ENCODE assay signal across 30 cellular contexts in genomic region chr16:12942861-12943260, GRCh38. TPM values are rescaled to one million over a fixed set of nuclear protein-coding genes. Genes with fewer than 3 reads are reported as not detected.
"Had no signal": no experiment of that assay in that cellular context is flagged by ENCODE, and none has a peak within 500 bp of the region (broad histone marks: within the 10 kb centered on the region; RNA-seq: fewer than 3 reads in every experiment).

No MANE protein-coding gene starts in this region.

- H3K9ac ChIP-seq: neural progenitor cell, parathyroid adenoma had no signal

- H3K27me3 ChIP-seq: neural progenitor cell, right lobe of liver, suprapubic skin, transverse colon, uterus had no signal

- DNase-seq: dermis blood vessel endothelial cell; effector memory CD4-positive, alpha-beta T cell; esophagus squamous epithelium; foreskin melanocyte; head of caudate nucleus; left cardiac atrium; left lung; lower lobe of right lung; naive thymus-derived CD4-positive, alpha-beta T cell; right lobe of liver; stimulated activated CD4-positive, alpha-beta T cell treated with anti-CD3 and anti-CD28 coated beads, Interleukin-12 subunit alpha, Interleukin-12 subunit beta, amount 100 ng/mL, for 4 hours; stimulated activated CD4-positive, alpha-beta T cell treated with anti-CD3 and anti-CD28 coated beads, Interleukin-1b, Interleukin-23, amount 100 ng/mL, for 48 hours; stimulated activated CD4-positive, alpha-beta T cell treated with anti-CD3 and anti-CD28 coated beads, Interleukin-4, amount 100 ng/mL, for 1 hour; stimulated activated CD8-positive, alpha-beta memory T cell treated with anti-CD3 and anti-CD28 coated beads, Interleukin-4, amount 100 ng/mL, for 48 hours; stimulated activated naive CD4-positive, alpha-beta T cell; stimulated activated naive CD8-positive, alpha-beta T cell treated with anti-CD3 and anti-CD28 coated beads, Interleukin-15, amount 100 ng/mL, for 72 hours; transverse colon; upper lobe of right lung; uterus had no signal

- H3K4me1 ChIP-seq: esophagus squamous epithelium, left lung, lower lobe of right lung, parathyroid adenoma, right lobe of liver, suprapubic skin, transverse colon, upper lobe of right lung, uterus had no signal

- H3K4me2 ChIP-seq: neural progenitor cell, smooth muscle cell had no signal

- H3K36me3 ChIP-seq: esophagus squamous epithelium, left lung, lower lobe of right lung, neural progenitor cell, right lobe of liver, suprapubic skin, transverse colon, upper lobe of right lung, uterus had no signal

- H2AFZ ChIP-seq: neural progenitor cell, parathyroid adenoma had no signal

- H3K27me3 Mint-ChIP-seq: progenitor cell of endocrine pancreas had no signal

- H3K4me1 Mint-ChIP-seq: naive thymus-derived CD4-positive, alpha-beta T cell; nephron; stimulated activated naive CD8-positive, alpha-beta T cell treated with anti-CD3 and anti-CD28 coated beads, Interleukin-15, amount 100 ng/mL, for 72 hours had no signal

- H3K27ac ChIP-seq: coronary artery, esophagus squamous epithelium, left lung, lower lobe of right lung, neural progenitor cell, parathyroid adenoma, right lobe of liver, suprapubic skin, transverse colon, upper lobe of right lung, uterus had no signal

- H3K9me3 Mint-ChIP-seq: nephron had no signal

- H3K9me3 ChIP-seq: esophagus squamous epithelium, lower lobe of right lung, right lobe of liver, suprapubic skin, transverse colon, upper lobe of right lung, uterus had no signal

- H3K4me3 ChIP-seq: coronary artery, esophagus squamous epithelium, left lung, lower lobe of right lung, neural progenitor cell, right lobe of liver, smooth muscle cell, suprapubic skin, transverse colon, upper lobe of right lung, uterus had no signal

- FAIRE-seq: endothelial cell of umbilical vein, islet of Langerhans had no signal

- H3K27ac Mint-ChIP-seq: naive thymus-derived CD4-positive, alpha-beta T cell; nephron; neural progenitor cell; progenitor cell of endocrine pancreas; stimulated activated naive CD8-positive, alpha-beta T cell treated with anti-CD3 and anti-CD28 coated beads, Interleukin-15, amount 100 ng/mL, for 72 hours had no signal

- ATAC-seq: left cardiac atrium; left lung; lower lobe of right lung; naive thymus-derived CD4-positive, alpha-beta T cell; right lobe of liver; stimulated activated naive CD8-positive, alpha-beta T cell treated with anti-CD3 and anti-CD28 coated beads, Interleukin-15, amount 100 ng/mL, for 72 hours; upper lobe of right lung had no signal

- H3K4me3 Mint-ChIP-seq: naive thymus-derived CD4-positive, alpha-beta T cell; nephron; neural progenitor cell; stimulated activated naive CD8-positive, alpha-beta T cell treated with anti-CD3 and anti-CD28 coated beads, Interleukin-15, amount 100 ng/mL, for 72 hours had no signal

- H3K79me2 ChIP-seq: parathyroid adenoma had no signal

RNA-seq across cellular contexts. Expression of gene SHISA9, which starts 41.5 kb away (rescaled TPM):
- total RNA-seq: endothelial cell of umbilical vein, lower lobe of right lung, mesenteric fat pad, mononuclear cell, upper lobe of right lung had no signal
- polyA plus RNA-seq: endothelial cell of umbilical vein; naive thymus-derived CD4-positive, alpha-beta T cell; smooth muscle cell had no signal
